In genomic region chr17:62444063-62444462, GRCh38 we compare ENCODE assay signal across 7 cellular contexts.
"Had no signal": no experiment of that assay in that cellular context is flagged by ENCODE, and none has a peak within 500 bp of the region (broad histone marks: within the 10 kb centered on the region; RNA-seq: fewer than 3 reads in every experiment).

No MANE protein-coding gene starts in this region.

- H3K4me2 ChIP-seq: GM23338 had no signal

- H2AFZ ChIP-seq: GM23338 had no signal

- ATAC-seq: GM23338 had no signal

- H3K4me3 ChIP-seq: GM23338 had no signal

- FAIRE-seq: H1, H54, HTR-8/SVneo had no signal

- DNase-seq: H9, HCEC 1CT, IMR-90 had no signal
